ENCODE assay signal across 7 cellular contexts in genomic region chr2:114753145-114753544, GRCh38.
"Had no signal": no experiment of that assay in that cellular context is flagged by ENCODE, and none has a peak within 500 bp of the region (broad histone marks: within the 10 kb centered on the region; RNA-seq: fewer than 3 reads in every experiment).

No MANE protein-coding gene starts in this region.

- H3K4me3 ChIP-seq: GM23248, K562 had no signal

- H3K4me3 Mint-ChIP-seq: H9 had no signal

- ATAC-seq: K562 had no signal

- H2AFZ ChIP-seq: GM23248 had no signal

- H3K9me3 Mint-ChIP-seq: H9 had no signal

- DNase-seq: GM23248, H9, HCEC 1CT, IMR-90, KG1 had no signal

- H3K27ac Mint-ChIP-seq: H9 had no signal

- H3K27ac ChIP-seq: GM23248, HL-60 had no signal
